ENCODE assay signal across 8 cellular contexts in the genomic region with DNA sequence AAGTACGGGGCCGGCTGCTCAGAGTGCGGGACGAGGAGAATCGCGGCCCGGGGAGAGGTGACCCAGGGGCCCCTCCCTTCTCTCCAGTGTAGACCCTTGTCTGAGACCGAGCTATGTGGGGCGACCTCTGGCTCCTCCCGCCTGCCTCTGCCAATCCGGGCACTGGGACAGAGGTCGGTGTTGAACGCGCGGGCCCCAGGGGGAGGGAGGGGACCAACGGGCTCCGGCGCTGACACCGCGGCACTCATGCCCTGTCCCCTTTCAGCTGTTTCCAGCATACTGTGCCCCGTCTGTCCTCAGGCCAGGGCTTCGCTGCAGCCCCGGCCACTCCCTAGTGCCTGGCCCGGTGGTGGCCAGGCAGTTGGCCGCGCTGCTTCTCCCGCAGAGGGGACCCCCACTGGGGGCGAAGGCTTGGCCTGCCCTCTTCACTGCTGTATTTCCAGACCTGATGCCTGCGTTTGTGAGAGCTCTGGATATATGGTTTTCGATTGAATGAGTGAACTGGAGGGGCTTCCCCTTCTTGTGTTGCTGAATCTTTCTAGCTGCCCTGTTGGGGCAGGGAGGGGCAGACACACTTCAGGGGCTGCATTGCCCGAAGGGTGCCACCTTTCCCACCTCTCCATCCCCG. TPM values are rescaled to one million over a fixed set of nuclear protein-coding genes. Genes with fewer than 3 reads are reported as not detected.
DNase-seq lines count a peak whose midpoint lies in the region; ATAC-seq, FAIRE-seq and TF ChIP-seq lines count a peak whose summit lies in the region.

No MANE protein-coding gene starts in this region.

- H3K27me3 ChIP-seq in astrocyte (ENCODE audit: insufficient read depth, low read length) = no peaks in the 10 kb centered on the region

- peaks cover 48% of the 10 kb centered on the region for H3K79me2 ChIP-seq in astrocyte (ENCODE audit: insufficient read depth, low read length)

- no peak for FAIRE-seq in astrocyte (lab: Jason Lieb, UNC)

- peak overlapping the region; percentile 94 for H3K4me2 ChIP-seq in astrocyte (ENCODE audit: low read length)

- peaks cover 20% of the 10 kb centered on the region for H3K36me3 Mint-ChIP-seq in astrocyte (ENCODE audit: low read depth, unreplicated experiment)

- peak overlapping the region; percentile 99 for H3K4me3 Mint-ChIP-seq in astrocyte (ENCODE audit: unreplicated experiment)

- TF ChIP-seq CTCF in AG10803 (conservative IDR thresholded peaks at IDR 0.05; ENCODE audit: low read length) (no peak), astrocyte (IDR thresholded peaks at IDR 0.05; ENCODE audit: insufficient read depth, low read depth, low read length) (no peak)

- no peaks in the 10 kb centered on the region for H3K27me3 Mint-ChIP-seq in astrocyte (ENCODE audit: low read depth, unreplicated experiment)

- peak overlapping the region; percentile 97 for H3K4me3 ChIP-seq in AG10803 (ENCODE audit: low read length)
- H3K4me3 ChIP-seq in astrocyte (ENCODE audit: insufficient read depth, low read depth, low read length) = peak overlapping the region; percentile 90
- H3K4me3 ChIP-seq in skeletal muscle cell (ENCODE audit: low read depth, low read length) = peak overlapping the region; percentile 91

- peak overlapping the region; percentile 63 for H3K27ac ChIP-seq in astrocyte (ENCODE audit: low read depth, low read length)

- peak overlapping the region; percentile 81 for H3K9ac ChIP-seq in astrocyte (ENCODE audit: low read length)

- H3K27ac Mint-ChIP-seq in astrocyte (ENCODE audit: unreplicated experiment) = peak overlapping the region; percentile 42

- peaks cover 33% of the 10 kb centered on the region for H3K36me3 ChIP-seq in astrocyte (ENCODE audit: insufficient read depth, low read length)

- peaks cover 10% of the 10 kb centered on the region for H3K4me1 ChIP-seq in astrocyte (ENCODE audit: insufficient read depth, low read length)

- H3K9me3 ChIP-seq in astrocyte (ENCODE audit: insufficient read depth, low read depth, low read length) = no peaks in the 10 kb centered on the region

- H3K9me3 Mint-ChIP-seq in astrocyte (ENCODE audit: unreplicated experiment) = no peaks in the 10 kb centered on the region

- H2AFZ ChIP-seq in astrocyte (ENCODE audit: low read depth, low read length) = peak overlapping the region; percentile 98

- H3K4me1 Mint-ChIP-seq in astrocyte (ENCODE audit: low read depth, unreplicated experiment) = peaks cover 12% of the 10 kb centered on the region

- peak; percentile 8 for DNase-seq in AG10803 (ENCODE audit: low read depth)
- no peak for DNase-seq in astrocyte (ENCODE audit: low read depth)
- peak in 44 of 51 donors; percentile 14 to 86 (median 61) for DNase-seq in hypothalamus (lab: John Stamatoyannopoulos, UW)
- DNase-seq in skeletal muscle cell (ENCODE audit: low read depth) = no peak
- DNase-seq in occipital lobe (lab: John Stamatoyannopoulos, UW) = no peak

- H4K20me1 ChIP-seq in astrocyte (ENCODE audit: insufficient read depth, low read length) = peaks cover 36% of the 10 kb centered on the region

- ATAC-seq in GM19023 (IDR thresholded peaks at IDR 0.05; ENCODE audit: unreplicated experiment) (peak; percentile 34), HG03196 (IDR thresholded peaks at IDR 0.05; ENCODE audit: unreplicated experiment) (peak; percentile 31), SK-N-SH treated with all-trans-retinoic acid at 6 μM for 48 hours (peak; percentile 65)

TF ChIP-seq in SK-N-SH treated with all-trans-retinoic acid at 6 μM for 48 hours, 23 proteins besides CTCF, POLR2A, EP300 and RAD21:
- TF ChIP-seq ZNF565 (CRISPR knock-in tag; conservative IDR thresholded peaks at IDR 0.05; ENCODE audit: low read depth) (no peak), SNAI2 (CRISPR knock-in tag; IDR thresholded peaks at IDR 0.05) (no peak), ESRRG (CRISPR knock-in tag; IDR thresholded peaks at IDR 0.05) (no peak), GLIS3 (CRISPR knock-in tag; IDR thresholded peaks at IDR 0.05) (no peak), ISL1 (CRISPR knock-in tag; IDR thresholded peaks at IDR 0.05) (no peak), OSR1 (CRISPR knock-in tag; IDR thresholded peaks at IDR 0.05) (no peak), ZC3H10 (CRISPR knock-in tag; IDR thresholded peaks at IDR 0.05) (no peak)

RNA-seq across cellular contexts. Expression of a gene that starts 0.8 kb away (rescaled TPM):
- total RNA-seq in astrocyte (101 and 126 TPM in 2 replicates), occipital lobe (32.1 TPM)

RNA-seq across cellular contexts. Expression of a gene that starts 1.0 kb away (rescaled TPM):
- total RNA-seq in astrocyte (8.1 and 9.2 TPM in 2 replicates), occipital lobe (9.8 TPM)

Comparison
In these comparisons a context has a peak if more than half of its experiments do, and no peak if none do; other contexts are left out.
1. DNase-seq: peak in AG10803 (single experiment) and hypothalamus (44 of 51); none in astrocyte (single experiment), skeletal muscle cell (single experiment) and occipital lobe (single experiment).
2. Peak in every context shown above with its lines, with median percentiles within 50 percentile points of each other: H3K4me3 ChIP-seq and ATAC-seq.